11 cellular contexts compared by ENCODE assay signal in genomic region chr9:71858812-71859211, GRCh38. TPM values are rescaled to one million over a fixed set of nuclear protein-coding genes. Genes with fewer than 3 reads are reported as not detected.
DNase-seq lines count a peak whose midpoint lies in the region; ATAC-seq, FAIRE-seq and TF ChIP-seq lines count a peak whose summit lies in the region.
"Had no signal": no experiment of that assay in that cellular context is flagged by ENCODE, and none has a peak within 500 bp of the region (broad histone marks: within the 10 kb centered on the region; RNA-seq: fewer than 3 reads in every experiment).

No MANE protein-coding gene starts in this region.

- peak; percentile 34 for DNase-seq in GM13976 (ENCODE audit: low spot score)
- peak; percentile 28 for DNase-seq in astrocyte (ENCODE audit: low read depth)
- DNase-seq in HT-29 (ENCODE audit: low spot score), result no peak
- no peak for DNase-seq in NCI-H2227 (lab: John Stamatoyannopoulos, UW; ENCODE audit: unreplicated experiment)
- no peak for DNase-seq in SK-N-SH
- DNase-seq: NCI-H2081 had no signal

- H3K4me1 Mint-ChIP-seq in astrocyte (ENCODE audit: low read depth, unreplicated experiment), result peaks cover 4% of the 10 kb centered on the region

- no peak overlapping the region for H3K9ac ChIP-seq in astrocyte (ENCODE audit: low read length)
- no peak overlapping the region for H3K9ac ChIP-seq in SK-N-SH

- no peak for TF ChIP-seq EP300 in SK-N-SH (IDR thresholded peaks at IDR 0.05; ENCODE audit: borderline replicate concordance in 1 of 2, low read depth in 1 of 2, low read length in 1 of 2)

- no peak overlapping the region for H3K27ac Mint-ChIP-seq in astrocyte (ENCODE audit: unreplicated experiment)

- no peaks in the 10 kb centered on the region for H4K20me1 ChIP-seq in astrocyte (ENCODE audit: insufficient read depth, low read length)
- no peaks in the 10 kb centered on the region for H4K20me1 ChIP-seq in SK-N-SH (ENCODE audit: insufficient read depth)

- H3K4me3 ChIP-seq in astrocyte (ENCODE audit: insufficient read depth, low read depth, low read length), result no peak overlapping the region
- H3K4me3 ChIP-seq in SK-N-SH (ENCODE audit: low read depth in 2 of 2, low read length in 1 of 2), result no peak overlapping the region
- H3K4me3 ChIP-seq: ascending aorta, vagina had no signal

- FAIRE-seq in astrocyte (lab: Jason Lieb, UNC), result peak; percentile 9

- H3F3A ChIP-seq in SK-N-SH (replicated peaks; ENCODE audit: insufficient read depth), result no peaks in the 10 kb centered on the region

- H3K27me3 Mint-ChIP-seq in astrocyte (ENCODE audit: low read depth, unreplicated experiment), result no peaks in the 10 kb centered on the region

- in situ Hi-C loops in GM13976 (cut with MboI; ENCODE audit: low sequenced_read_pairs, unreplicated experiment), result no loop called here

- H2AFZ ChIP-seq in astrocyte (ENCODE audit: low read depth, low read length) (no peak overlapping the region), SK-N-SH (ENCODE audit: low read depth) (no peak overlapping the region)

- H3K9me3 Mint-ChIP-seq in astrocyte (ENCODE audit: unreplicated experiment), result peaks cover 7% of the 10 kb centered on the region

- CTCF ChIA-PET in SK-N-SH (lab: Yijun Ruan, JAX), result no interaction called here

- no peak for TF ChIP-seq CTCF in GM13976 (IDR thresholded peaks at IDR 0.05; ENCODE audit: borderline replicate concordance, control extremely low read depth, extremely low read depth, insufficient read depth, missing control alignments)
- no peak for TF ChIP-seq CTCF in astrocyte (IDR thresholded peaks at IDR 0.05; ENCODE audit: insufficient read depth, low read depth, low read length)
- no peak for TF ChIP-seq CTCF in SK-N-SH (IDR thresholded peaks at IDR 0.05)

- no peak for TF ChIP-seq RAD21 in SK-N-SH (IDR thresholded peaks at IDR 0.05; ENCODE audit: low read length)

- H3K27me3 ChIP-seq in astrocyte (ENCODE audit: insufficient read depth, low read length) (no peaks in the 10 kb centered on the region), SK-N-SH (ENCODE audit: insufficient read depth) (no peaks in the 10 kb centered on the region)
- H3K27me3 ChIP-seq: ascending aorta, vagina had no signal

- H3K9me3 ChIP-seq in astrocyte (ENCODE audit: insufficient read depth, low read depth, low read length), result no peaks in the 10 kb centered on the region
- peaks cover 15% of the 10 kb centered on the region for H3K9me3 ChIP-seq in SK-N-SH

- peaks cover 16% of the 10 kb centered on the region for H3K36me3 Mint-ChIP-seq in astrocyte (ENCODE audit: low read depth, unreplicated experiment)

- POLR2A ChIA-PET in SK-N-SH (lab: Yijun Ruan, JAX), result no interaction called here

- H3K36me3 ChIP-seq in astrocyte (ENCODE audit: insufficient read depth, low read length), result no peaks in the 10 kb centered on the region
- H3K36me3 ChIP-seq in SK-N-SH (replicated peaks in 1 of 2; ENCODE audit: control insufficient read depth in 1 of 2, insufficient read depth in 2 of 2, low read length in 1 of 2), result peaks cover 3 to 22% of the 10 kb centered on the region in 2 experiments
- H3K36me3 ChIP-seq: ascending aorta, vagina had no signal

- H3K4me1 ChIP-seq in astrocyte (ENCODE audit: insufficient read depth, low read length) (no peaks in the 10 kb centered on the region), SK-N-SH (ENCODE audit: control insufficient read depth in 1 of 2, insufficient read depth in 2 of 2, low read depth in 1 of 2, low read length in 1 of 2) (no peaks in the 10 kb centered on the region)
- H3K4me1 ChIP-seq: ascending aorta, vagina had no signal

- H3K79me2 ChIP-seq in astrocyte (ENCODE audit: insufficient read depth, low read length) (no peaks in the 10 kb centered on the region), SK-N-SH (ENCODE audit: insufficient read depth) (no peaks in the 10 kb centered on the region)

- H3K27ac ChIP-seq in astrocyte (ENCODE audit: low read depth, low read length), result no peak overlapping the region
- no peak overlapping the region for H3K27ac ChIP-seq in SK-N-SH (ENCODE audit: low read depth in 2 of 2, low read length in 1 of 2)
- H3K27ac ChIP-seq: ascending aorta, vagina had no signal

- H3K4me2 ChIP-seq in astrocyte (ENCODE audit: low read length) (no peak overlapping the region), SK-N-SH (no peak overlapping the region)

- ATAC-seq in GM21360 (IDR thresholded peaks at IDR 0.05; ENCODE audit: unreplicated experiment) (peak; percentile 86), HG03175 (IDR thresholded peaks at IDR 0.05; ENCODE audit: unreplicated experiment) (peak; percentile 83), HG02571 (IDR thresholded peaks at IDR 0.05; ENCODE audit: unreplicated experiment) (no peak)

- no peak overlapping the region for H3K4me3 Mint-ChIP-seq in astrocyte (ENCODE audit: unreplicated experiment)

- H3K9me2 ChIP-seq in SK-N-SH, result no peaks in the 10 kb centered on the region

TF ChIP-seq in SK-N-SH, 30 proteins besides CTCF, POLR2A, EP300 and RAD21:
- TF ChIP-seq CHD2 (IDR thresholded peaks at IDR 0.05; ENCODE audit: low read length, partially characterized antibody) (no peak), ZBTB33 (IDR thresholded peaks at IDR 0.05; ENCODE audit: borderline replicate concordance, low read depth) (no peak), NFIC (IDR thresholded peaks at IDR 0.05; ENCODE audit: borderline replicate concordance) (no peak), TCF12 (IDR thresholded peaks at IDR 0.05) (no peak), IRF3 (IDR thresholded peaks at IDR 0.05; ENCODE audit: low read depth, low read length) (no peak), JUND (IDR thresholded peaks at IDR 0.05) (no peak), SIN3A (IDR thresholded peaks at IDR 0.05; ENCODE audit: borderline replicate concordance, low read depth, low read length) (no peak), USF2 (IDR thresholded peaks at IDR 0.05; ENCODE audit: borderline replicate concordance, low read depth, low read length) (no peak), TEAD4 (IDR thresholded peaks at IDR 0.05; ENCODE audit: borderline replicate concordance, insufficient read depth) (no peak), USF1 (IDR thresholded peaks at IDR 0.05; ENCODE audit: borderline replicate concordance, low read depth) (no peak)

RNA-seq across cellular contexts. Expression of gene ABHD17B, which starts 52.2 kb away (rescaled TPM):
- total RNA-seq in astrocyte, result 19.6 and 21.3 TPM in 2 replicates
- 20.0 and 21.8 TPM in 2 replicates for total RNA-seq in HT-29 (2014; rRNA removed; shearing (Covaris generic))
- 7.3 and 9.8 TPM in 2 replicates for polyA plus RNA-seq in SK-N-SH (2012; rRNA removed)
- polyA plus RNA-seq in SK-N-SH (2012; cell fraction: cytosol; rRNA removed), result 9.5 and 10.2 TPM in 2 replicates
- polyA plus RNA-seq in SK-N-SH (2012; cell fraction: nucleus; rRNA removed), result 6.3 and 7.9 TPM in 2 replicates

RNA-seq across cellular contexts. Expression of gene C9orf85, which starts 52.6 kb away (rescaled TPM):
- 15.2 TPM in 2 replicates for total RNA-seq in astrocyte
- total RNA-seq in HT-29 (2014; rRNA removed; shearing (Covaris generic)), result 7.5 and 10.2 TPM in 2 replicates
- polyA plus RNA-seq in SK-N-SH (2012; rRNA removed), result 11.1 and 14.4 TPM in 2 replicates
- polyA plus RNA-seq in SK-N-SH (2012; cell fraction: cytosol; rRNA removed), result 18.0 and 25.2 TPM in 2 replicates
- 4.9 and 8.3 TPM in 2 replicates for polyA plus RNA-seq in SK-N-SH (2012; cell fraction: nucleus; rRNA removed)

Comparison
In these comparisons a context has a peak if more than half of its experiments do, and no peak if none do; other contexts are left out.
1. DNase-seq: peak in GM13976 (single experiment) and astrocyte (single experiment); none in HT-29 (single experiment), NCI-H2227 (single experiment) and SK-N-SH (single experiment).